In the genomic region with DNA sequence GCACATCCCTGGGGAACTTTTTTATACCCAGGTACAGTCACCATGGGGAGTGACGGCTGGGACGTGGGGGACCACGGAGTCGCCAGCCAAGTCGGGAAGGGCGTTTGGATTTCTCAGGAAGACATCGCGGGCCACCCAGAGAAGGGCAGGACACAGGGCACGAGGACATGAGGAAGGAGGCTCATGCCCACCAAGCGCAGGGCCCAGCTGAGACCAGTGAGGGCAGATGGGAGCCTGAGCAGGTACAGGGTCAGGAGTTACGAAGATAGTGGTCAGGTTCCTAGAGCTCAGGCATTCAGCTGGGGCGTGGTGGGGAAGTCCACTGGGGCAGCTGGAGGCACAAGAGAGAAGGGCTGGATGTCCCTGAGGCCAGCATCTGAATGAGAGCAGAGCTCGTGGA, we compare ENCODE assay signal across 2 cellular contexts.
TF ChIP-seq lines count a peak whose summit lies in the region.

No MANE protein-coding gene starts in this region.

TF ChIP-seq in HepG2, 621 proteins besides CTCF, POLR2A, EP300 and RAD21:
- TF ChIP-seq ZMYM4 (CRISPR knock-in tag; IDR thresholded peaks at IDR 0.05) = no peak
- TF ChIP-seq, protein P1, sequence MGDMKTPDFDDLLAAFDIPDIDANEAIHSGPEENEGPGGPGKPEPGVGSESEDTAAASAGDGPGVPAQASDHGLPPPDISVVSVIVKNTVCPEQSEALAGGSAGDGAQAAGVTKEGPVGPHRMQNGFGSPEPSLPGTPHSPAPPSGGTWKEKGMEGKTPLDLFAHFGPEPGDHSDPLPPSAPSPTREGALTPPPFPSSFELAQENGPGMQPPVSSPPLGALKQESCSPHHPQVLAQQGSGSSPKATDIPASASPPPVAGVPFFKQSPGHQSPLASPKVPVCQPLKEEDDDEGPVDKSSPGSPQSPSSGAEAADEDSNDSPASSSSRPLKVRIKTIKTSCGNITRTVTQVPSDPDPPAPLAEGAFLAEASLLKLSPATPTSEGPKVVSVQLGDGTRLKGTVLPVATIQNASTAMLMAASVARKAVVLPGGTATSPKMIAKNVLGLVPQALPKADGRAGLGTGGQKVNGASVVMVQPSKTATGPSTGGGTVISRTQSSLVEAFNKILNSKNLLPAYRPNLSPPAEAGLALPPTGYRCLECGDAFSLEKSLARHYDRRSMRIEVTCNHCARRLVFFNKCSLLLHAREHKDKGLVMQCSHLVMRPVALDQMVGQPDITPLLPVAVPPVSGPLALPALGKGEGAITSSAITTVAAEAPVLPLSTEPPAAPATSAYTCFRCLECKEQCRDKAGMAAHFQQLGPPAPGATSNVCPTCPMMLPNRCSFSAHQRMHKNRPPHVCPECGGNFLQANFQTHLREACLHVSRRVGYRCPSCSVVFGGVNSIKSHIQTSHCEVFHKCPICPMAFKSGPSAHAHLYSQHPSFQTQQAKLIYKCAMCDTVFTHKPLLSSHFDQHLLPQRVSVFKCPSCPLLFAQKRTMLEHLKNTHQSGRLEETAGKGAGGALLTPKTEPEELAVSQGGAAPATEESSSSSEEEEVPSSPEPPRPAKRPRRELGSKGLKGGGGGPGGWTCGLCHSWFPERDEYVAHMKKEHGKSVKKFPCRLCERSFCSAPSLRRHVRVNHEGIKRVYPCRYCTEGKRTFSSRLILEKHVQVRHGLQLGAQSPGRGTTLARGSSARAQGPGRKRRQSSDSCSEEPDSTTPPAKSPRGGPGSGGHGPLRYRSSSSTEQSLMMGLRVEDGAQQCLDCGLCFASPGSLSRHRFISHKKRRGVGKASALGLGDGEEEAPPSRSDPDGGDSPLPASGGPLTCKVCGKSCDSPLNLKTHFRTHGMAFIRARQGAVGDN (CRISPR knock-in tag; IDR thresholded peaks at IDR 0.05) = peak; percentile 14; the same call in 1 of the 2 replicates
- TF ChIP-seq, protein P2, sequence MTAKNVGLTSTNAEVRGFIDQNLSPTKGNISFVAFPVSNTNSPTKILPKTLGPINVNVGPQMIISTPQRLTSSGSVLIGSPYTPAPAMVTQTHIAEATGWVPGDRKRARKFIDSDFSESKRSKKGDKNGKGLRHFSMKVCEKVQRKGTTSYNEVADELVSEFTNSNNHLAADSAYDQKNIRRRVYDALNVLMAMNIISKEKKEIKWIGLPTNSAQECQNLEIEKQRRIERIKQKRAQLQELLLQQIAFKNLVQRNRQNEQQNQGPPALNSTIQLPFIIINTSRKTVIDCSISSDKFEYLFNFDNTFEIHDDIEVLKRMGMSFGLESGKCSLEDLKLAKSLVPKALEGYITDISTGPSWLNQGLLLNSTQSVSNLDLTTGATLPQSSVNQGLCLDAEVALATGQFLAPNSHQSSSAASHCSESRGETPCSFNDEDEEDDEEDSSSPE (CRISPR knock-in tag; IDR thresholded peaks at IDR 0.05) = no peak
- no peak for TF ChIP-seq ZNF709 (CRISPR knock-in tag; IDR thresholded peaks at IDR 0.05)
- TF ChIP-seq, protein P3, sequence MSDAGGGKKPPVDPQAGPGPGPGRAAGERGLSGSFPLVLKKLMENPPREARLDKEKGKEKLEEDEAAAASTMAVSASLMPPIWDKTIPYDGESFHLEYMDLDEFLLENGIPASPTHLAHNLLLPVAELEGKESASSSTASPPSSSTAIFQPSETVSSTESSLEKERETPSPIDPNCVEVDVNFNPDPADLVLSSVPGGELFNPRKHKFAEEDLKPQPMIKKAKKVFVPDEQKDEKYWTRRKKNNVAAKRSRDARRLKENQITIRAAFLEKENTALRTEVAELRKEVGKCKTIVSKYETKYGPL (CRISPR knock-in tag; IDR thresholded peaks at IDR 0.05) = no peak
- TF ChIP-seq, protein P4, sequence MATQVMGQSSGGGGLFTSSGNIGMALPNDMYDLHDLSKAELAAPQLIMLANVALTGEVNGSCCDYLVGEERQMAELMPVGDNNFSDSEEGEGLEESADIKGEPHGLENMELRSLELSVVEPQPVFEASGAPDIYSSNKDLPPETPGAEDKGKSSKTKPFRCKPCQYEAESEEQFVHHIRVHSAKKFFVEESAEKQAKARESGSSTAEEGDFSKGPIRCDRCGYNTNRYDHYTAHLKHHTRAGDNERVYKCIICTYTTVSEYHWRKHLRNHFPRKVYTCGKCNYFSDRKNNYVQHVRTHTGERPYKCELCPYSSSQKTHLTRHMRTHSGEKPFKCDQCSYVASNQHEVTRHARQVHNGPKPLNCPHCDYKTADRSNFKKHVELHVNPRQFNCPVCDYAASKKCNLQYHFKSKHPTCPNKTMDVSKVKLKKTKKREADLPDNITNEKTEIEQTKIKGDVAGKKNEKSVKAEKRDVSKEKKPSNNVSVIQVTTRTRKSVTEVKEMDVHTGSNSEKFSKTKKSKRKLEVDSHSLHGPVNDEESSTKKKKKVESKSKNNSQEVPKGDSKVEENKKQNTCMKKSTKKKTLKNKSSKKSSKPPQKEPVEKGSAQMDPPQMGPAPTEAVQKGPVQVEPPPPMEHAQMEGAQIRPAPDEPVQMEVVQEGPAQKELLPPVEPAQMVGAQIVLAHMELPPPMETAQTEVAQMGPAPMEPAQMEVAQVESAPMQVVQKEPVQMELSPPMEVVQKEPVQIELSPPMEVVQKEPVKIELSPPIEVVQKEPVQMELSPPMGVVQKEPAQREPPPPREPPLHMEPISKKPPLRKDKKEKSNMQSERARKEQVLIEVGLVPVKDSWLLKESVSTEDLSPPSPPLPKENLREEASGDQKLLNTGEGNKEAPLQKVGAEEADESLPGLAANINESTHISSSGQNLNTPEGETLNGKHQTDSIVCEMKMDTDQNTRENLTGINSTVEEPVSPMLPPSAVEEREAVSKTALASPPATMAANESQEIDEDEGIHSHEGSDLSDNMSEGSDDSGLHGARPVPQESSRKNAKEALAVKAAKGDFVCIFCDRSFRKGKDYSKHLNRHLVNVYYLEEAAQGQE (IDR thresholded peaks at IDR 0.05; ENCODE audit: borderline replicate concordance in 1 of 2, low read depth in 1 of 2, low read length in 2 of 2) = no peak
- TF ChIP-seq, protein P5, sequence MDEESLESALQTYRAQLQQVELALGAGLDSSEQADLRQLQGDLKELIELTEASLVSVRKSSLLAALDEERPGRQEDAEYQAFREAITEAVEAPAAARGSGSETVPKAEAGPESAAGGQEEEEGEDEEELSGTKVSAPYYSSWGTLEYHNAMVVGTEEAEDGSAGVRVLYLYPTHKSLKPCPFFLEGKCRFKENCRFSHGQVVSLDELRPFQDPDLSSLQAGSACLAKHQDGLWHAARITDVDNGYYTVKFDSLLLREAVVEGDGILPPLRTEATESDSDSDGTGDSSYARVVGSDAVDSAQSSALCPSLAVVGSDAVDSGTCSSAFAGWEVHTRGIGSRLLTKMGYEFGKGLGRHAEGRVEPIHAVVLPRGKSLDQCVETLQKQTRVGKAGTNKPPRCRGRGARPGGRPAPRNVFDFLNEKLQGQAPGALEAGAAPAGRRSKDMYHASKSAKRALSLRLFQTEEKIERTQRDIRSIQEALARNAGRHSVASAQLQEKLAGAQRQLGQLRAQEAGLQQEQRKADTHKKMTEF (CRISPR knock-in tag; IDR thresholded peaks at IDR 0.05) = no peak

TF ChIP-seq in IMR-90, 13 proteins besides CTCF, POLR2A, EP300 and RAD21:
- TF ChIP-seq FOS (IDR thresholded peaks at IDR 0.05; ENCODE audit: low read depth, low read length) (no peak), CEBPB (IDR thresholded peaks at IDR 0.05; ENCODE audit: low read depth, low read length) (no peak), SMC3 (IDR thresholded peaks at IDR 0.05; ENCODE audit: low read depth, low read length) (no peak), MXI1 (IDR thresholded peaks at IDR 0.05; ENCODE audit: borderline replicate concordance, low read depth, low read length) (no peak), BHLHE40 (IDR thresholded peaks at IDR 0.05; ENCODE audit: low read depth, low read length) (no peak), RFX5 (IDR thresholded peaks at IDR 0.05; ENCODE audit: low read depth, low read length) (no peak), RCOR1 (IDR thresholded peaks at IDR 0.05; ENCODE audit: insufficient replicate concordance, low read length) (no peak), CHD1 (IDR thresholded peaks at IDR 0.05; ENCODE audit: low read depth, low read length) (no peak), NFE2L2 (IDR thresholded peaks at IDR 0.05; ENCODE audit: low read depth, low read length) (no peak), MAFK (IDR thresholded peaks at IDR 0.05; ENCODE audit: low read depth, low read length) (no peak), MAZ (IDR thresholded peaks at IDR 0.05; ENCODE audit: borderline replicate concordance, low read depth, low read length) (no peak)
- TF ChIP-seq, protein P6, sequence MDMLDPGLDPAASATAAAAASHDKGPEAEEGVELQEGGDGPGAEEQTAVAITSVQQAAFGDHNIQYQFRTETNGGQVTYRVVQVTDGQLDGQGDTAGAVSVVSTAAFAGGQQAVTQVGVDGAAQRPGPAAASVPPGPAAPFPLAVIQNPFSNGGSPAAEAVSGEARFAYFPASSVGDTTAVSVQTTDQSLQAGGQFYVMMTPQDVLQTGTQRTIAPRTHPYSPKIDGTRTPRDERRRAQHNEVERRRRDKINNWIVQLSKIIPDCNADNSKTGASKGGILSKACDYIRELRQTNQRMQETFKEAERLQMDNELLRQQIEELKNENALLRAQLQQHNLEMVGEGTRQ (IDR thresholded peaks at IDR 0.05; ENCODE audit: low read depth, low read length) = no peak
- TF ChIP-seq, protein P7, sequence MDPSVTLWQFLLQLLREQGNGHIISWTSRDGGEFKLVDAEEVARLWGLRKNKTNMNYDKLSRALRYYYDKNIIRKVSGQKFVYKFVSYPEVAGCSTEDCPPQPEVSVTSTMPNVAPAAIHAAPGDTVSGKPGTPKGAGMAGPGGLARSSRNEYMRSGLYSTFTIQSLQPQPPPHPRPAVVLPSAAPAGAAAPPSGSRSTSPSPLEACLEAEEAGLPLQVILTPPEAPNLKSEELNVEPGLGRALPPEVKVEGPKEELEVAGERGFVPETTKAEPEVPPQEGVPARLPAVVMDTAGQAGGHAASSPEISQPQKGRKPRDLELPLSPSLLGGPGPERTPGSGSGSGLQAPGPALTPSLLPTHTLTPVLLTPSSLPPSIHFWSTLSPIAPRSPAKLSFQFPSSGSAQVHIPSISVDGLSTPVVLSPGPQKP (IDR thresholded peaks at IDR 0.05; ENCODE audit: borderline replicate concordance, low read depth, low read length) = no peak
TF ChIP-seq in IMR-90: peak in this region for 0.
